ENCODE assay signal across 8 cellular contexts in the genomic region with DNA sequence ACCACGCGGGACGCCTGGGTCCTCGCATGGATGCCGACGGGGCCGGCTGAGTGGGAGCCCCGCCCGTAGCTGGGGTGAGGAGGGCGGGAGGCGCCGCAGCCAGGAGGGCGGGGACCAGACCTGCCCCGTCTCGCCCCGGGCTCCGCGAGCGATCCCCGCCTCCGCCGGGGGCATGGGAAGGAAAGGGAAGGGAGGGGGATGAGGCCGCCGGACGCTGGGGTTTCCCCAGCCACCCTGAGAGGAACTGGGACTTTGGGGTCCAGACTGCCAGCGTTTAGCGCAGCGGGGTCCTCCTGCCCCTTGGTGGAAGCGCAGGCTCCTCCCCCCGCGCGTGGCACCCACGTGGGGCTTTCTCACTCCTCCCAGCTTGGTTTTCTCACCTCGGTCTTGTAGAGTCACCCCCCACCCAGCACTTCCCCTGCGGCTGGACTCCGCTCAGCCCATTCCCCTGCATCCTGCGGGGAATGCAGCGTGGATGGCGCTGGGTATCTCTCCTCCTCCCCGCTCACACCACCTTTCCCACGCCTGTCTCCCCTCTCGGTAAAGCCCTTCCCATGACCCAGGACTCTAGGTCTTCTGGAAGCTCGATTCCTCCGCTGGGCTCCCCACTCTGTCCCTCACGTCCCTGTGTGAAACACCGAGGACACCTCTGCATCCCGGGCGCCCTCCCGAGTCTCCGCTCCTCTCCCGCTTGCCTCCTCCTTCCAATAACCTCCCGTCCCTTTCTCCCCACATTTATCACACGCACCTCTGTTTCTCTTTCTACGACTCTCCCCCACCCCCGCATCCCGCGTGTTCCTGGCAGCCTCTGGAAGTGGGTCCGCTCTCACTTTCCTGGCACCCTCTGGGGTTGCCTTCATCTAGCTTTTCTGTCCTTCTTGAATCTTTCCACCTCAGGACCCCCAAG. TPM values are rescaled to one million over a fixed set of nuclear protein-coding genes. Genes with fewer than 3 reads are reported as not detected.
DNase-seq lines count a peak whose midpoint lies in the region; ATAC-seq and TF ChIP-seq lines count a peak whose summit lies in the region.

No MANE protein-coding gene starts in this region.

- H3K27me3 Mint-ChIP-seq in endothelial cell (ENCODE audit: unreplicated experiment): peaks cover 22% of the 10 kb centered on the region

- DNase-seq in DND-41: peak; percentile 60
- DNase-seq in NB4 (ENCODE audit: low read depth): peak; percentile 62
- DNase-seq in activated CD8-positive, alpha-beta memory T cell treated with anti-CD3 and anti-CD28 coated beads for 4 hours (ENCODE audit: low read depth in 2 of 2): peak; percentile 80 to 81
- DNase-seq in endothelial cell (ENCODE audit: low spot score): peak; percentile 63
- peak; percentile 87 for DNase-seq in stimulated activated CD8-positive, alpha-beta memory T cell treated with anti-CD3 and anti-CD28 coated beads, Interleukin-4, amount 100 ng/mL, for 48 hours
- no peak for DNase-seq in NCI-H526 treated with DMSO at 0.1 percent for 48 hours (lab: John Stamatoyannopoulos, UW)

- H3K4me1 ChIP-seq in DND-41 (ENCODE audit: insufficient read depth, low read length) (peaks cover 45% of the 10 kb centered on the region), mucosa of rectum (ENCODE audit: control insufficient read depth in 2 of 2, insufficient read depth in 2 of 2, low read length in 2 of 2) (peaks cover 19 to 20% of the 10 kb centered on the region in 2 donors)

- H3K9me3 Mint-ChIP-seq in endothelial cell (ENCODE audit: unreplicated experiment): peaks cover 4% of the 10 kb centered on the region

- no peak overlapping the region for H2AFZ ChIP-seq in DND-41 (ENCODE audit: low read depth, low read length)

- H3K27me3 ChIP-seq in DND-41 (ENCODE audit: insufficient read depth, low read length, poor library complexity): no peaks in the 10 kb centered on the region
- peaks cover 0 to 18% of the 10 kb centered on the region in 2 donors for H3K27me3 ChIP-seq in mucosa of rectum (ENCODE audit: control insufficient read depth in 2 of 2, insufficient read depth in 2 of 2, low read length in 2 of 2)

- H3K27ac ChIP-seq in DND-41 (ENCODE audit: low read length) (peak overlapping the region; percentile 87), mucosa of rectum (ENCODE audit: low read depth in 2 of 2, low read length in 2 of 2) (peak overlapping the region; percentile 30 to 77)

- H3K27ac Mint-ChIP-seq in endothelial cell (ENCODE audit: unreplicated experiment): peak overlapping the region; percentile 89

- H4K20me1 ChIP-seq in DND-41 (ENCODE audit: insufficient read depth, low read length): peaks cover 50% of the 10 kb centered on the region

- TF ChIP-seq POLR2A in NB4 (IDR thresholded peaks at IDR 0.05; ENCODE audit: extremely low read depth, insufficient read length): no peak

- H3K9ac ChIP-seq in DND-41 (ENCODE audit: low read depth, low read length) (peak overlapping the region; percentile 97), mucosa of rectum (ENCODE audit: low read depth in 1 of 2, low read length in 2 of 2) (peak overlapping the region; percentile 67 to 72)

- H3K4me3 Mint-ChIP-seq in endothelial cell (ENCODE audit: unreplicated experiment): peak overlapping the region; percentile 100

- ATAC-seq in DND-41 (ENCODE audit: insufficient read depth, low read depth): peak; percentile 37
- ATAC-seq in GM21619 (IDR thresholded peaks at IDR 0.05; ENCODE audit: unreplicated experiment): peak; percentile 28

- H3K79me2 ChIP-seq in DND-41 (ENCODE audit: insufficient read depth, low read length): peaks cover 65% of the 10 kb centered on the region

- H3K4me1 Mint-ChIP-seq in endothelial cell (ENCODE audit: unreplicated experiment): peaks cover 31% of the 10 kb centered on the region

- peak overlapping the region; percentile 93 to 95; a peak in 3 of 4 replicates for H3K4me3 ChIP-seq in DND-41 (ENCODE audit: low read depth in 1 of 2, low read length in 2 of 2)
- peak overlapping the region; percentile 79 for H3K4me3 ChIP-seq in NB4 (ENCODE audit: low read depth, low read length)
- H3K4me3 ChIP-seq in mucosa of rectum (ENCODE audit: low read length in 2 of 2): peak overlapping the region; percentile 66 to 80

- peak overlapping the region; percentile 78 for H3K4me2 ChIP-seq in DND-41 (ENCODE audit: insufficient read depth, low read length)

- no peak for TF ChIP-seq CTCF in DND-41 (IDR thresholded peaks at IDR 0.05; ENCODE audit: borderline replicate concordance, extremely low read depth, low read length, poor library complexity, severe bottlenecking)
- no peak for TF ChIP-seq CTCF in NB4 (IDR thresholded peaks at IDR 0.05; ENCODE audit: low read depth, low read length)
- no peak for TF ChIP-seq CTCF in endothelial cell (IDR thresholded peaks at IDR 0.05; ENCODE audit: unreplicated experiment)

- H3K36me3 ChIP-seq in DND-41 (ENCODE audit: insufficient read depth, low read length): peaks cover 32% of the 10 kb centered on the region
- H3K36me3 ChIP-seq in mucosa of rectum (ENCODE audit: control insufficient read depth in 2 of 2, insufficient read depth in 2 of 2, low read length in 2 of 2): no peaks in the 10 kb centered on the region

- H3K9me3 ChIP-seq in DND-41 (ENCODE audit: insufficient read depth, low read length, severe bottlenecking) (no peaks in the 10 kb centered on the region), mucosa of rectum (ENCODE audit: control insufficient read depth in 2 of 2, low read length in 2 of 2) (no peaks in the 10 kb centered on the region)

- H3K36me3 Mint-ChIP-seq in endothelial cell (ENCODE audit: low read depth, unreplicated experiment): peaks cover 25% of the 10 kb centered on the region

RNA-seq across cellular contexts. Expression of a gene that starts 2.1 kb away (rescaled TPM):
- total RNA-seq in endothelial cell (ENCODE audit: unreplicated experiment): 193 TPM

RNA-seq across cellular contexts. Expression of a gene that starts 12.4 kb away (rescaled TPM):
- total RNA-seq in endothelial cell (ENCODE audit: unreplicated experiment): 6.8 TPM

RNA-seq across cellular contexts. Expression of a gene that starts 24.7 kb away (rescaled TPM):
- total RNA-seq in endothelial cell (ENCODE audit: unreplicated experiment): 7.6 TPM

RNA-seq across cellular contexts. Expression of a gene that starts 41.6 kb away (rescaled TPM):
- total RNA-seq in endothelial cell (ENCODE audit: unreplicated experiment): 28.6 TPM

RNA-seq across cellular contexts. Expression of a gene that starts 45.6 kb away (rescaled TPM):
- total RNA-seq in endothelial cell (ENCODE audit: unreplicated experiment): 15.2 TPM
